Comparison of ENCODE assay signal across 32 cellular contexts in the genomic region with DNA sequence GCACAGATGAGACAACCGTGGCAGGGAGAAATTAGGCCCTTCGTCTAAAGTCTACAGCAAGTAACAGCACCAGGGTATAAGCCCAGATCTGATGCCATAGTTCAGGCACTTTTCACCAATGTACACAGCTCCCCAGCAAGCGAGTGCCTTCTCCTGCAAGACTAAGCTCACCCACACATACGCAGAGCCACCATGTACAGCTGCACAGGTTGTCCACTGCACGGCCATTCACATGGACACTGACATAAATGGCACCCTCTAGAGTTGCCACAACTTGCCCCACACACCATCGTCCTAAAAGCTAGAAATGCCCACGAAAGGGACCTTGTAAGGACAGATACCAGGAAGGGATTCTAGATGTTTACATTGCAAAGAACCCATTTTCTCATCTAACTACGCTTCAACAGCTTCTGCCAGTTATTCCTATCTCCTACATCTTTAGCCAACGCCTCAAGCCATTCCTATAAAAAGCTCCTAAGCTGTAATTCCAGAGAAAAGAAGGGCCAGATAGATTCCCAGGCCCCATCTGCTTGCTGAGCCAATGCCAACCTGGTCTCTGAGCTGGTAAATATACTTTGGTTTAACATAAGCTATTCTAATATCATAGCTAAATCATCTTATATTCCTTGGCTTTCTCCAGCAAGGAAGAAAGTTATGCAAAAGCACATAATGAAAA.
"Had no signal": no experiment of that assay in that cellular context is flagged by ENCODE, and none has a peak within 500 bp of the region (broad histone marks: within the 10 kb centered on the region; RNA-seq: fewer than 3 reads in every experiment).

No MANE protein-coding gene starts in this region.

- H3K4me1 Mint-ChIP-seq: activated CD4-positive, alpha-beta T cell treated with anti-CD3 and anti-CD28 coated beads for 36 hours; activated CD4-positive, alpha-beta T cell treated with anti-CD3 and anti-CD28 coated beads, Interleukin-2, amount 10 ng/mL, durations not matched to agents 7 days and 5 days; activated naive CD4-positive, alpha-beta T cell treated with anti-CD3 and anti-CD28 coated beads, Interleukin-2, amount 10 ng/mL, durations not matched to agents 7 days and 5 days had no signal

- H3K27me3 Mint-ChIP-seq: activated CD4-positive, alpha-beta memory T cell treated with anti-CD3 and anti-CD28 coated beads for 36 hours; activated CD4-positive, alpha-beta T cell treated with anti-CD3 and anti-CD28 coated beads, Interleukin-2, amount 10 ng/mL, durations not matched to agents 7 days and 5 days; activated naive CD4-positive, alpha-beta T cell treated with anti-CD3 and anti-CD28 coated beads, Interleukin-2, amount 10 ng/mL, durations not matched to agents 7 days and 5 days had no signal

- H3K36me3 Mint-ChIP-seq: activated CD4-positive, alpha-beta memory T cell treated with anti-CD3 and anti-CD28 coated beads for 36 hours; activated naive CD4-positive, alpha-beta T cell treated with anti-CD3 and anti-CD28 coated beads, Interleukin-2, amount 10 ng/mL, durations not matched to agents 7 days and 5 days; activated naive CD8-positive, alpha-beta T cell had no signal

- H3K27ac ChIP-seq: ascending aorta, cardiac muscle cell, KMS-11, Peyer's patch, SJSA1 had no signal

- H3K9me3 Mint-ChIP-seq: activated CD4-positive, alpha-beta T cell treated with anti-CD3 and anti-CD28 coated beads, Interleukin-2, amount 10 ng/mL, durations not matched to agents 7 days and 5 days; activated naive CD4-positive, alpha-beta T cell treated with anti-CD3 and anti-CD28 coated beads, Interleukin-2, amount 10 ng/mL, durations not matched to agents 7 days and 5 days; activated T-cell treated with anti-CD3 and anti-CD28 coated beads, Interleukin-2, amount 50 U/mL, for 4 hours; activated T-helper 1 cell treated with anti-CD3 and anti-CD28 coated beads, Interleukin-12 subunit alpha, Interleukin-12 subunit beta, Interleukin-2, Interleukin-4 antibody, amounts not matched to agents 30 ng/mL and 10 ng/mL and 1 ng/mL, durations not matched to agents 14 hours and 24 hours and 36 hours; T-helper 2 cell treated with Interferon-gamma antibody and Interleukin-4, amounts not matched to agents 5 μg/mL and 100 μg/mL, for 36 hours had no signal

- ATAC-seq: activated CD4-positive, alpha-beta T cell treated with anti-CD3 and anti-CD28 coated beads for 36 hours; activated T-cell treated with anti-CD3 and anti-CD28 coated beads, Interleukin-2, amount 50 U/mL, for 4 hours; PC-3 had no signal

- H3K27me3 ChIP-seq: ascending aorta, cardiac muscle cell, Peyer's patch, SJSA1 had no signal

- H3K4me3 Mint-ChIP-seq: activated CD4-positive, alpha-beta memory T cell treated with anti-CD3 and anti-CD28 coated beads for 36 hours; activated CD4-positive, alpha-beta T cell treated with anti-CD3 and anti-CD28 coated beads for 36 hours; activated CD4-positive, alpha-beta T cell treated with anti-CD3 and anti-CD28 coated beads, Interleukin-2, amount 10 ng/mL, durations not matched to agents 7 days and 5 days; activated naive CD4-positive, alpha-beta T cell treated with anti-CD3 and anti-CD28 coated beads, Interleukin-2, amount 10 ng/mL, durations not matched to agents 7 days and 5 days; activated naive CD8-positive, alpha-beta T cell; activated T-cell treated with anti-CD3 and anti-CD28 coated beads, Interleukin-2, amount 50 U/mL, for 4 hours; activated T-helper 1 cell treated with anti-CD3 and anti-CD28 coated beads, Interleukin-12 subunit alpha, Interleukin-12 subunit beta, Interleukin-2, Interleukin-4 antibody, amounts not matched to agents 30 ng/mL and 10 ng/mL and 1 ng/mL, durations not matched to agents 14 hours and 24 hours and 36 hours; T-helper 1 cell treated with Interleukin-12 subunit alpha and Interleukin-12 subunit beta and Interleukin-4 antibody, amounts not matched to agents 30 μg/mL and 1 μg/mL, for 36 hours; T-helper 2 cell treated with Interferon-gamma antibody and Interleukin-4, amounts not matched to agents 5 μg/mL and 100 μg/mL, for 36 hours had no signal

- DNase-seq: activated CD4-positive, alpha-beta memory T cell treated with anti-CD3 and anti-CD28 coated beads for 36 hours; activated CD4-positive, alpha-beta T cell treated with anti-CD3 and anti-CD28 coated beads for 36 hours; activated CD4-positive, alpha-beta T cell treated with anti-CD3 and anti-CD28 coated beads, Interleukin-2, amount 10 ng/mL, durations not matched to agents 7 days and 5 days; activated CD8-positive, alpha-beta memory T cell treated with anti-CD3 and anti-CD28 coated beads, Interleukin-2, amount 50 U/mL, for 4 hours; activated naive CD4-positive, alpha-beta T cell treated with anti-CD3 and anti-CD28 coated beads, Interleukin-2, amount 10 ng/mL, durations not matched to agents 7 days and 5 days; activated T-cell treated with anti-CD3 and anti-CD28 coated beads for 4 hours; activated T-cell treated with anti-CD3 and anti-CD28 coated beads, Interleukin-2, amount 50 U/mL, for 4 hours; amniotic stem cell; NCI-H1092 treated with DMSO at 0.1 percent for 48 hours; NCI-H1417; NCI-H146; NCI-H187; NCI-H2029 treated with DMSO at 0.1 percent for 48 hours; NCI-H2107; NCI-H2171; NCI-H510A; NCI-H526; NCI-H748 treated with DMSO at 0.1 percent for 48 hours; NK-92 treated with Interleukin-12 subunit alpha and Interleukin-12 subunit beta, amount 100 ng/mL, for 24 hours; PC-3; Peyer's patch; RPMI8226; SHP77 treated with DMSO at 0.1 percent for 48 hours; SK-N-SH had no signal

- H3K36me3 ChIP-seq: ascending aorta, cardiac muscle cell, Peyer's patch, SJSA1 had no signal

- H3K4me3 ChIP-seq: ascending aorta, cardiac muscle cell, Peyer's patch, SJSA1 had no signal

- H3K27ac Mint-ChIP-seq: activated CD4-positive, alpha-beta memory T cell treated with anti-CD3 and anti-CD28 coated beads for 36 hours; activated CD4-positive, alpha-beta T cell treated with anti-CD3 and anti-CD28 coated beads for 36 hours; activated CD4-positive, alpha-beta T cell treated with anti-CD3 and anti-CD28 coated beads, Interleukin-2, amount 10 ng/mL, durations not matched to agents 7 days and 5 days; activated naive CD4-positive, alpha-beta T cell treated with anti-CD3 and anti-CD28 coated beads, Interleukin-2, amount 10 ng/mL, durations not matched to agents 7 days and 5 days; activated naive CD8-positive, alpha-beta T cell; activated T-helper 1 cell treated with anti-CD3 and anti-CD28 coated beads, Interleukin-12 subunit alpha, Interleukin-12 subunit beta, Interleukin-2, Interleukin-4 antibody, amounts not matched to agents 30 ng/mL and 10 ng/mL and 1 ng/mL, durations not matched to agents 14 hours and 24 hours and 36 hours; T-helper 1 cell treated with Interleukin-12 subunit alpha and Interleukin-12 subunit beta and Interleukin-4 antibody, amounts not matched to agents 30 μg/mL and 1 μg/mL, for 36 hours; T-helper 2 cell treated with Interferon-gamma antibody and Interleukin-4, amounts not matched to agents 5 μg/mL and 100 μg/mL, for 36 hours had no signal

- H3K4me1 ChIP-seq: ascending aorta, Peyer's patch, SJSA1 had no signal

- H3K9me3 ChIP-seq: ascending aorta, Peyer's patch, SJSA1, SK-N-SH had no signal
